In the genomic region with DNA sequence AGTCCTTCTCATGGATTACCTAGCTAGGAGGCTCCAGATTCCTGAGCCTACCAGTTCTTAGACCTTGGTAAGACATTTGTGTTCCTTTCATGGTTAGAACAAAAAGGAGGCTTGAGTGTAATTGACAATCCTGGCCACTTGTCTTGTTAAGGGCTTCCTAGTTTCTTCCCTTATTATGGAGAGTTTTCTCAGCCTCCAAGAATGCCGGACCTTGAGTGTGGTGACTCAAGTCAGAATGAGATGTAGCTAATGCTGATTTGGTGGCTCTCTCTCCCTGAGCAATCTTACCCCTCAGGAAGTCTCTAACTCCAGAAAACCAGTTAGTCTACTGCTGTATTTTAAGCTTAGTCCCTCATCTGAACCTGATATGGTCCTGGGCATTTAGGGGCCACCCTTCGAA, we compare ENCODE assay signal across 1 cellular context.
TF ChIP-seq lines count a peak whose summit lies in the region.

No MANE protein-coding gene starts in this region.

TF ChIP-seq in IMR-90, 13 proteins besides CTCF, POLR2A, EP300 and RAD21 (continued from another document):
- TF ChIP-seq, protein P1, sequence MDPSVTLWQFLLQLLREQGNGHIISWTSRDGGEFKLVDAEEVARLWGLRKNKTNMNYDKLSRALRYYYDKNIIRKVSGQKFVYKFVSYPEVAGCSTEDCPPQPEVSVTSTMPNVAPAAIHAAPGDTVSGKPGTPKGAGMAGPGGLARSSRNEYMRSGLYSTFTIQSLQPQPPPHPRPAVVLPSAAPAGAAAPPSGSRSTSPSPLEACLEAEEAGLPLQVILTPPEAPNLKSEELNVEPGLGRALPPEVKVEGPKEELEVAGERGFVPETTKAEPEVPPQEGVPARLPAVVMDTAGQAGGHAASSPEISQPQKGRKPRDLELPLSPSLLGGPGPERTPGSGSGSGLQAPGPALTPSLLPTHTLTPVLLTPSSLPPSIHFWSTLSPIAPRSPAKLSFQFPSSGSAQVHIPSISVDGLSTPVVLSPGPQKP (IDR thresholded peaks at IDR 0.05; ENCODE audit: borderline replicate concordance, low read depth, low read length), result no peak
- TF ChIP-seq BHLHE40 (IDR thresholded peaks at IDR 0.05; ENCODE audit: low read depth, low read length) (no peak), MXI1 (IDR thresholded peaks at IDR 0.05; ENCODE audit: borderline replicate concordance, low read depth, low read length) (no peak), SMC3 (IDR thresholded peaks at IDR 0.05; ENCODE audit: low read depth, low read length) (no peak), FOS (IDR thresholded peaks at IDR 0.05; ENCODE audit: low read depth, low read length) (no peak)
